Comparison of ENCODE assay signal across 10 cellular contexts in genomic region chr5:124724357-124725039, GRCh38. TPM values are rescaled to one million over a fixed set of nuclear protein-coding genes. Genes with fewer than 3 reads are reported as not detected.
DNase-seq lines count a peak whose midpoint lies in the region; ATAC-seq, FAIRE-seq and TF ChIP-seq lines count a peak whose summit lies in the region.
"Had no signal": no experiment of that assay in that cellular context is flagged by ENCODE, and none has a peak within 500 bp of the region (broad histone marks: within the 10 kb centered on the region; RNA-seq: fewer than 3 reads in every experiment).

No MANE protein-coding gene starts in this region.

- peaks cover 0 to 6% (median 0%) of the 10 kb centered on the region in 5 experiments for H3K9me3 Mint-ChIP-seq in brain
- H3K9me3 Mint-ChIP-seq in T-helper 2 cell treated with Interferon-gamma antibody and Interleukin-4, amounts not matched to agents 5 μg/mL and 100 μg/mL, for 36 hours: no peaks in the 10 kb centered on the region
- peaks cover 0 to 2% (median 0%) of the 10 kb centered on the region in 9 donors for H3K9me3 Mint-ChIP-seq in naive thymus-derived CD8-positive, alpha-beta T cell

- peak; percentile 71 for FAIRE-seq in GM12891 (lab: Jason Lieb, UNC)

- H3K4me3 Mint-ChIP-seq in brain: peak overlapping the region in 2 of 5 experiments; percentile 17 to 41
- no peak overlapping the region for H3K4me3 Mint-ChIP-seq in T-helper 2 cell treated with Interferon-gamma antibody and Interleukin-4, amounts not matched to agents 5 μg/mL and 100 μg/mL, for 36 hours
- H3K4me3 Mint-ChIP-seq in naive thymus-derived CD8-positive, alpha-beta T cell: no peak overlapping the region
- H3K4me3 Mint-ChIP-seq: activated T-helper 17 cell treated with anti-CD3 and anti-CD28 coated beads, Interleukin-2, amount 50 U/mL, for 72 hours had no signal

- TF ChIP-seq CTCF in brain (conservative IDR thresholded peaks at IDR 0.05): no peak

- POLR2A ChIA-PET in naive thymus-derived CD8-positive, alpha-beta T cell (lab: Charles Lee): no interaction called here

- peak; percentile 35 for ATAC-seq in GM21447 (IDR thresholded peaks at IDR 0.05; ENCODE audit: unreplicated experiment)
- peak; percentile 17 for ATAC-seq in HG03103 (IDR thresholded peaks at IDR 0.05; ENCODE audit: low read depth, unreplicated experiment)
- ATAC-seq in naive thymus-derived CD8-positive, alpha-beta T cell: no peak
- ATAC-seq: activated T-helper 17 cell treated with anti-CD3 and anti-CD28 coated beads, Interleukin-2, amount 50 U/mL, for 72 hours had no signal

- no peak for TF ChIP-seq POLR2A in GM12891 (IDR thresholded peaks at IDR 0.05; ENCODE audit: low read depth, low read length)

- DNase-seq in GM12891 (ENCODE audit: insufficient read length, low spot score) (no peak), GM19238 (ENCODE audit: insufficient read length, low spot score) (no peak), GM03348 (ENCODE audit: low spot score) (no peak)
- no peak for DNase-seq in T-helper 2 cell treated with Interferon-gamma antibody and Interleukin-4, amounts not matched to agents 5 μg/mL and 100 μg/mL, for 36 hours (ENCODE audit: low spot score)
- no peak for DNase-seq in naive thymus-derived CD8-positive, alpha-beta T cell
- DNase-seq: BE2C had no signal

- peaks cover 28% of the 10 kb centered on the region for H3K36me3 Mint-ChIP-seq in brain
- H3K36me3 Mint-ChIP-seq in T-helper 2 cell treated with Interferon-gamma antibody and Interleukin-4, amounts not matched to agents 5 μg/mL and 100 μg/mL, for 36 hours (ENCODE audit: low read depth): no peaks in the 10 kb centered on the region
- no peaks in the 10 kb centered on the region for H3K36me3 Mint-ChIP-seq in naive thymus-derived CD8-positive, alpha-beta T cell

- H3K27ac Mint-ChIP-seq in brain: peak overlapping the region in 4 of 5 experiments; percentile 23 to 52 (median 32)
- no peak overlapping the region for H3K27ac Mint-ChIP-seq in T-helper 2 cell treated with Interferon-gamma antibody and Interleukin-4, amounts not matched to agents 5 μg/mL and 100 μg/mL, for 36 hours
- H3K27ac Mint-ChIP-seq in naive thymus-derived CD8-positive, alpha-beta T cell: no peak overlapping the region
- H3K27ac Mint-ChIP-seq: activated T-helper 17 cell treated with anti-CD3 and anti-CD28 coated beads, Interleukin-2, amount 50 U/mL, for 72 hours had no signal

- H3K4me1 Mint-ChIP-seq in brain: peaks cover 91% of the 10 kb centered on the region
- no peaks in the 10 kb centered on the region for H3K4me1 Mint-ChIP-seq in T-helper 2 cell treated with Interferon-gamma antibody and Interleukin-4, amounts not matched to agents 5 μg/mL and 100 μg/mL, for 36 hours (ENCODE audit: low read depth)
- no peaks in the 10 kb centered on the region for H3K4me1 Mint-ChIP-seq in naive thymus-derived CD8-positive, alpha-beta T cell
- H3K4me1 Mint-ChIP-seq: activated T-helper 17 cell treated with anti-CD3 and anti-CD28 coated beads, Interleukin-2, amount 50 U/mL, for 72 hours had no signal

- H3K27me3 Mint-ChIP-seq in brain: no peaks in the 10 kb centered on the region
- no peaks in the 10 kb centered on the region for H3K27me3 Mint-ChIP-seq in T-helper 2 cell treated with Interferon-gamma antibody and Interleukin-4, amounts not matched to agents 5 μg/mL and 100 μg/mL, for 36 hours (ENCODE audit: low read depth)
- peaks cover 0 to 27% (median 2%) of the 10 kb centered on the region in 5 donors for H3K27me3 Mint-ChIP-seq in naive thymus-derived CD8-positive, alpha-beta T cell

TF ChIP-seq in GM12891, 5 proteins besides CTCF, POLR2A, EP300 and RAD21:
- TF ChIP-seq POLR2AphosphoS5 (IDR thresholded peaks at IDR 0.05; ENCODE audit: low read depth, low read length) (no peak), TAF1 (IDR thresholded peaks at IDR 0.05; ENCODE audit: low read depth, low read length) (no peak), PAX5 (IDR thresholded peaks at IDR 0.05; ENCODE audit: insufficient read depth, low read length, severe bottlenecking) (no peak), SPI1 (IDR thresholded peaks at IDR 0.05; ENCODE audit: low read depth, low read length) (no peak), POU2F2 (IDR thresholded peaks at IDR 0.05; ENCODE audit: low read depth, low read length) (no peak)

RNA-seq across cellular contexts. Expression of gene ZNF608, which starts 21.9 kb away (rescaled TPM):
- 6.2 TPM for polyA plus RNA-seq in GM12891 (2012; ENCODE audit: low read depth, missing spikeins)
- 15.6 TPM for polyA plus RNA-seq in brain (ENCODE audit: insufficient read depth, low read depth, low replicate concordance)
- under 1 TPM; 0.47 to 0.66 TPM for total RNA-seq in naive thymus-derived CD8-positive, alpha-beta T cell
- not detected for polyA plus RNA-seq in naive thymus-derived CD8-positive, alpha-beta T cell
- total RNA-seq: activated T-helper 17 cell treated with anti-CD3 and anti-CD28 coated beads, Interleukin-2, amount 50 U/mL, for 72 hours had no signal

Comparison
In these comparisons a context has a peak if more than half of its experiments do, and no peak if none do; other contexts are left out.
1. ATAC-seq: peak in GM21447 (single experiment) and HG03103 (single experiment); none in naive thymus-derived CD8-positive, alpha-beta T cell (0 of 2).
2. H3K27ac Mint-ChIP-seq: peak in brain (4 of 5); none in T-helper 2 cell treated with Interferon-gamma antibody and Interleukin-4, amounts not matched to agents 5 μg/mL and 100 μg/mL, for 36 hours (single experiment) and naive thymus-derived CD8-positive, alpha-beta T cell (0 of 10).
3. RNA of gene ZNF608, which starts 21.9 kb away (polyA plus RNA-seq): 15.6 TPM in brain (single experiment); not detected in naive thymus-derived CD8-positive, alpha-beta T cell; every median in the first group is over 10 times any median in the second.